Comparison of ENCODE assay signal across 2 cellular contexts in the genomic region with DNA sequence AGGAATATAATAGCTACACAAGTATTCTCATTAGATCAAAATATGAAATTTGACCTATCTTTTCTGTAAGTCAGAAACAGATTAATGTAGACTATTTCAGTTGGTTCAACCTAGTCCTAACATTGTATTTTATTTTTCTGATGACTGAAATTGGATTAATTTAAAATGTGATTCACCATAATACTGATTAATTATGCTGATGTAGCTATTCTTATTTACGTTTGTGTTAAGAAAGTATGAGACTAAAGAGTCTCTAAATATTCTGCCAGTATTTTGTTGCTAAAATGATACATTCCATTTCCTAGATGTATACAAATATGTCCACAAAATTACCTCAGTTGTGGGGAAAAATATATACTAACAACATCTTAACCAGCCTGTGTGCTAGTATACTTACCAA.
TF ChIP-seq lines count a peak whose summit lies in the region.

No MANE protein-coding gene starts in this region.

TF ChIP-seq in HepG2, 621 proteins besides CTCF, POLR2A, EP300 and RAD21:
- TF ChIP-seq KLF16 (CRISPR knock-in tag; IDR thresholded peaks at IDR 0.05) (no peak), MAFF (IDR thresholded peaks at IDR 0.05; ENCODE audit: low read depth, low read length) (peak; percentile 91), ZSCAN20 (CRISPR knock-in tag; IDR thresholded peaks at IDR 0.05; ENCODE audit: borderline replicate concordance) (no peak), MAFK (conservative IDR thresholded peaks at IDR 0.05 in 1 of 2, IDR thresholded peaks at IDR 0.05 in 1 of 2; ENCODE audit: low read length in 2 of 2) (peak; percentile 84 to 94; a peak in 3 of 4 replicates)

TF ChIP-seq in K562, 482 proteins besides CTCF, POLR2A, EP300 and RAD21:
- TF ChIP-seq MAFG (tag; conservative IDR thresholded peaks at IDR 0.05) (peak; percentile 77), BMI1 (IDR thresholded peaks at IDR 0.05; ENCODE audit: low read length) (no peak), NFIX (CRISPR knock-in tag; IDR thresholded peaks at IDR 0.05; ENCODE audit: low read depth) (no peak), MAFF (IDR thresholded peaks at IDR 0.05; ENCODE audit: low read length) (peak; percentile 81), ZNF57 (CRISPR knock-in tag; IDR thresholded peaks at IDR 0.05) (no peak), MAFK (IDR thresholded peaks at IDR 0.05; ENCODE audit: low read length) (peak; percentile 78), FOSL1 (tag; conservative IDR thresholded peaks at IDR 0.05) (no peak), ZNF316 (IDR thresholded peaks at IDR 0.05) (peak; percentile 94), NFXL1 (CRISPR knock-in tag; IDR thresholded peaks at IDR 0.05) (no peak), POLR3A (IDR thresholded peaks at IDR 0.05; ENCODE audit: borderline replicate concordance, extremely low read depth, insufficient read depth, insufficient read length) (no peak), C11orf30 (IDR thresholded peaks at IDR 0.05; ENCODE audit: low read depth) (peak; percentile 83), ZNF311 (CRISPR knock-in tag; IDR thresholded peaks at IDR 0.05) (no peak), ZKSCAN8 (CRISPR knock-in tag; IDR thresholded peaks at IDR 0.05) (no peak)
- TF ChIP-seq, protein P1, sequence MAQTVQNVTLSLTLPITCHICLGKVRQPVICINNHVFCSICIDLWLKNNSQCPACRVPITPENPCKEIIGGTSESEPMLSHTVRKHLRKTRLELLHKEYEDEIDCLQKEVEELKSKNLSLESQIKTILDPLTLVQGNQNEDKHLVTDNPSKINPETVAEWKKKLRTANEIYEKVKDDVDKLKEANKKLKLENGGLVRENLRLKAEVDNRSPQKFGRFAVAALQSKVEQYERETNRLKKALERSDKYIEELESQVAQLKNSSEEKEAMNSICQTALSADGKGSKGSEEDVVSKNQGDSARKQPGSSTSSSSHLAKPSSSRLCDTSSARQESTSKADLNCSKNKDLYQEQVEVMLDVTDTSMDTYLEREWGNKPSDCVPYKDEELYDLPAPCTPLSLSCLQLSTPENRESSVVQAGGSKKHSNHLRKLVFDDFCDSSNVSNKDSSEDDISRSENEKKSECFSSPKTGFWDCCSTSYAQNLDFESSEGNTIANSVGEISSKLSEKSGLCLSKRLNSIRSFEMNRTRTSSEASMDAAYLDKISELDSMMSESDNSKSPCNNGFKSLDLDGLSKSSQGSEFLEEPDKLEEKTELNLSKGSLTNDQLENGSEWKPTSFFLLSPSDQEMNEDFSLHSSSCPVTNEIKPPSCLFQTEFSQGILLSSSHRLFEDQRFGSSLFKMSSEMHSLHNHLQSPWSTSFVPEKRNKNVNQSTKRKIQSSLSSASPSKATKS (CRISPR knock-in tag; IDR thresholded peaks at IDR 0.05) = no peak
